Comparison of ENCODE assay signal across 8 cellular contexts in the genomic region with DNA sequence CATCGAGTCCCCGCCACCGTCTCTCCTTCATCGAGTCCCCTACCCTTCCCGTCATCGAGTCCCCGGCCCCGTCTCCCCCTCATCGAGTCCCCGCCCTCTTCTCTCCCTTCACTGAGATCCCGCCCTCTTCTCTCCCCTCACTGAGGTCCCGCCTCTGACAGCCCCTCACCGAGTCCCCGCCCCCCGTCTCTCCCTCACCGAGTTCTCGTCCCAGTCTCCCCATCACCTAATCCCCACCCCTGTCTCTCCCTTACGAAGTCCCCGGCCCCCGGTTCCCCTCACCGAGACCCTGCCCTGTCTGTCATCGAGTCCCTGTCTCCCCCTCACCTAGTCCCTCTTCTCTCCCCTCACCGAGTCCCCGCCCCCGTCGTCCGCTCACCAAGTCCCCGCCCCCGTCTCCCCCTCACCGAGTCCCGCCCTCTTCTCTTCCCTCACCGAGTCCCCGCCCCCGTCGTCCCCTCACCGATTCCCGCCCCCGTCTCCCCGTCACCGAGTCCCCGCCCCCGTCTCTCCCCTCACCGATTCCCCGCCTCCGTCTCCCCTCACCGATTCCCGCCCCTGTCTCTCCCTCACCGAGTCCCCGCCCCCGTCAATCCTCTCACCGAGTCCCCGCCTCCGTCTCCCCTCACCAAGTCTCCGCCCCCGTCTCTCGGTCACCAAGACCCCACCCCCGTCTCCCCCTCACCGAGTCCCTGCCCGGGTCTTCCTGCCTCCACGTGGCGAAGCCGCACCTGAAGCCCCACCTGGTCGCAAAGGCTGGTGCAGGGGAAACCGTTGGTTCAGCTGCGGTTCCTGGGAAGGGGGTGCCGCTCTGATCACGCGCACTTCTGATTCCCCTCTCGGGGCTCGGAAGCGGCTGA. TPM values are rescaled to one million over a fixed set of nuclear protein-coding genes. Genes with fewer than 3 reads are reported as not detected.
DNase-seq lines count a peak whose midpoint lies in the region; ATAC-seq, FAIRE-seq and TF ChIP-seq lines count a peak whose summit lies in the region.

No MANE protein-coding gene starts in this region.

- H3K4me3 Mint-ChIP-seq in naive B cell: peak overlapping the region; percentile 86 to 97 (median 92)

- peak overlapping the region; percentile 46 for H3K4me3 ChIP-seq in RWPE2 (ENCODE audit: severe bottlenecking)

- peaks cover 10 to 31% (median 24%) of the 10 kb centered on the region in 3 donors for H3K4me1 Mint-ChIP-seq in naive B cell

- DNase-seq in GM18507 (ENCODE audit: extremely low spot score, insufficient read length, low read depth) (peak; percentile 47), LHCN-M2 (ENCODE audit: low read depth) (peak; percentile 72), RWPE2 (ENCODE audit: low spot score) (peak; percentile 96), fibroblast of peridontal ligament (ENCODE audit: extremely low read depth) (peak; percentile 88), naive B cell (peak; percentile 88)
- peak; percentile 95 for DNase-seq in activated effector memory CD4-positive, alpha-beta T cell treated with anti-CD3 and anti-CD28 coated beads, Interleukin-2, amount 50 U/mL, for 16 hours
- DNase-seq in stimulated activated CD8-positive, alpha-beta memory T cell treated with anti-CD3 and anti-CD28 coated beads, Interleukin-7, amount 100 ng/mL, for 24 hours (ENCODE audit: low read depth): peak; percentile 82

- H3K27ac Mint-ChIP-seq in naive B cell: peak overlapping the region; percentile 96 to 99 (median 98)

- H3K36me3 Mint-ChIP-seq in naive B cell: no peaks in the 10 kb centered on the region

- H3K36me3 ChIP-seq in RWPE2 (ENCODE audit: low read depth): no peaks in the 10 kb centered on the region

- peak overlapping the region; percentile 33 for H3K27ac ChIP-seq in RWPE2 (ENCODE audit: poor library complexity, severe bottlenecking)

- FAIRE-seq in GM18507 (lab: Jason Lieb, UNC): peak; percentile 75

- H3K4me1 ChIP-seq in RWPE2 (ENCODE audit: insufficient read depth, poor library complexity, severe bottlenecking): peaks cover 10% of the 10 kb centered on the region

- H3K9me3 ChIP-seq in RWPE2 (ENCODE audit: severe bottlenecking): no peaks in the 10 kb centered on the region

- peak; percentile 62 for ATAC-seq in RWPE2 (ENCODE audit: low read depth)
- peak; percentile 50 to 53 for ATAC-seq in naive B cell (ENCODE audit: low read depth in 2 of 2)
- ATAC-seq in HG03095 (IDR thresholded peaks at IDR 0.05; ENCODE audit: unreplicated experiment): no peak

- H3K27me3 Mint-ChIP-seq in naive B cell: no peaks in the 10 kb centered on the region

- H3K27me3 ChIP-seq in RWPE2 (ENCODE audit: insufficient read depth, poor library complexity, severe bottlenecking): no peaks in the 10 kb centered on the region

- no peak for TF ChIP-seq CTCF in RWPE2 (IDR thresholded peaks at IDR 0.05; ENCODE audit: poor library complexity, severe bottlenecking)

- peaks cover 0 to 5% (median 0%) of the 10 kb centered on the region in 7 donors for H3K9me3 Mint-ChIP-seq in naive B cell

RNA-seq across cellular contexts. Expression of a gene that starts 23.9 kb away (rescaled TPM):
- total RNA-seq in LHCN-M2 (2014; rRNA removed): 3.5 and 4.6 TPM in 2 replicates
- polyA plus RNA-seq in LHCN-M2 (2012): 2.1 TPM
- 10 to 100 TPM in 1 of 6 donors, 1 to 10 TPM in 4, not detected in 1; 5.2 to 12.0 (median 6.6) TPM for polyA plus RNA-seq in naive B cell (ENCODE audit: low read depth in 6 of 6)

RNA-seq across cellular contexts. Expression of a gene that starts 26.5 kb away (rescaled TPM):
- total RNA-seq in LHCN-M2 (2014; rRNA removed): 16.5 and 16.6 TPM in 2 replicates
- 18.8 TPM for polyA plus RNA-seq in LHCN-M2 (2012)
- 10 to 100 TPM; 12.6 to 24.7 (median 13.4) TPM for polyA plus RNA-seq in naive B cell (ENCODE audit: low read depth in 6 of 6)

RNA-seq across cellular contexts. Expression of a gene that starts 35.3 kb away (rescaled TPM):
- 493 and 627 TPM in 2 replicates for total RNA-seq in LHCN-M2 (2014; rRNA removed)
- 856 TPM for polyA plus RNA-seq in LHCN-M2 (2012)
- 100 to 1,000 TPM; 401 to 570 (median 499) TPM for polyA plus RNA-seq in naive B cell (ENCODE audit: low read depth in 6 of 6)

RNA-seq across cellular contexts. Expression of a gene that starts 42.7 kb away (rescaled TPM):
- 189 and 209 TPM in 2 replicates for total RNA-seq in LHCN-M2 (2014; rRNA removed)
- 112 TPM for polyA plus RNA-seq in LHCN-M2 (2012)
- polyA plus RNA-seq in naive B cell (ENCODE audit: low read depth in 6 of 6): 100 to 1,000 TPM in 1 of 6 donors, 10 to 100 TPM in 5; 59.3 to 102 (median 68.3) TPM
